10 cellular contexts compared by ENCODE assay signal in the genomic region with DNA sequence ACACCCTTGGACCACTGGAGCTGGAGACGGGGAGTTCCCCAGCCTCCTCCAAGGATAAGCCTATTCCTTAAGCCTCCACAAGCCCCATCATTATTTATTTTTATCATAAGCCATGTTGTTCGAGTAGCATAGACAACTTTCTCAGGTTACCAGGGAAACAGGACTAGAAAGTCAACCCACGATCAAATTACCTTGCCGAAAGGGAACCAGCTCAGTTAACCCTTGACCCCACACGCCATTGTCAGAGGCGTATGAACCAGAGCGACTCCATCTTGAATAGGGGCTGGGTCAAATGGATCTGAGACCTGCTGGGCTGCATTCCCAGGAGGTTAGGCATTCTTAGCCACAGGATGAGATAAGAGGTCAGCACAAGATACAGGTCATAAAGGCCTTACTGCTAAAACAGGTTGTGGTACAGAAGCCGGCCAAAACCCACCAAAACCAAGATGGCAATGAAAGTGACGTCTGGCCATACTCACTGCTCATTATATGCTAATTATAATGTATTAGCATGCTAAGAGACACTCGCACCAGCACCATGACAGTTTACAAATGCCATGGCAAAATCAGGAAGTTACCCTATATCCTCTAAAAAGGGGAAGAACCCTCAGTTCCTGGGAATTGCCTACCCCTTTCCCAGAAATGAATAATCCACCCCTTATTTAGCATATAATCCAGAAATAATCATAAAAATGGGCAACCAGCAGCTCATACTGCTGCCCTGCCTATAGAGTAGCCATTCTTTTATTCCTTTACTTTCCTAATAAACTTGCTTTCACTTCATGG. TPM values are rescaled to one million over a fixed set of nuclear protein-coding genes. Genes with fewer than 3 reads are reported as not detected.
A peak's percentile ranks its signal among the peaks of the same experiment; 100 is the strongest.
DNase-seq lines count a peak whose midpoint lies in the region; ATAC-seq and TF ChIP-seq lines count a peak whose summit lies in the region.
"Had no signal": no experiment of that assay in that cellular context is flagged by ENCODE, and none has a peak within 500 bp of the region (broad histone marks: within the 10 kb centered on the region; RNA-seq: fewer than 3 reads in every experiment).

No MANE protein-coding gene starts in this region.

- POLR2A ChIA-PET in HEK293T (lab: Yijun Ruan, JAX): no interaction called here

- no peak for TF ChIP-seq CTCF in left lung (IDR thresholded peaks at IDR 0.05)

- H3K27me3 ChIP-seq in HUES64 (ENCODE audit: insufficient read depth, low read length) (no peaks in the 10 kb centered on the region), left lung (no peaks in the 10 kb centered on the region)

- ATAC-seq in left lung: peak; percentile 26
- no peak for ATAC-seq in stimulated activated memory B cell treated with anti-CD40 and anti-IgM and Interleukin-4, amounts not matched to agents 10 μg/mL and 1 μg/mL and 100 μg/mL, for 72 hours

- H3K27ac Mint-ChIP-seq in stimulated activated memory B cell treated with anti-CD40 and anti-IgM and Interleukin-4, amounts not matched to agents 10 μg/mL and 1 μg/mL and 100 μg/mL, for 72 hours: peak overlapping the region; percentile 19
- H3K27ac Mint-ChIP-seq: activated naive CD4-positive, alpha-beta T cell treated with anti-CD3 and anti-CD28 coated beads, Interleukin-2, amount 50 U/mL, for 24 hours had no signal

- no peaks in the 10 kb centered on the region for H3K9me3 ChIP-seq in HUES64 (ENCODE audit: insufficient read depth, low read depth, low read length)
- H3K9me3 ChIP-seq in left lung: no peaks in the 10 kb centered on the region

- CTCF ChIA-PET in HEK293T (lab: Yijun Ruan, JAX): no interaction called here

- H3K4me3 ChIP-seq in HUES64 (ENCODE audit: low read length) (no peak overlapping the region), left lung (no peak overlapping the region)

- H3K9me3 Mint-ChIP-seq in stimulated activated memory B cell treated with anti-CD40 and anti-IgM and Interleukin-4, amounts not matched to agents 10 μg/mL and 1 μg/mL and 100 μg/mL, for 72 hours: peaks cover 5% of the 10 kb centered on the region
- H3K9me3 Mint-ChIP-seq: activated naive CD4-positive, alpha-beta T cell treated with anti-CD3 and anti-CD28 coated beads, Interleukin-2, amount 50 U/mL, for 24 hours had no signal

- no peaks in the 10 kb centered on the region for H3K36me3 ChIP-seq in HUES64 (ENCODE audit: insufficient read depth, low read length)
- no peaks in the 10 kb centered on the region for H3K36me3 ChIP-seq in left lung

- 77% methylated on average over 10 of the region's 10 CpGs for WGBS in HUES64

- peaks cover 61% of the 10 kb centered on the region for H3K4me1 Mint-ChIP-seq in stimulated activated memory B cell treated with anti-CD40 and anti-IgM and Interleukin-4, amounts not matched to agents 10 μg/mL and 1 μg/mL and 100 μg/mL, for 72 hours

- H3K4me1 ChIP-seq in HUES64 (ENCODE audit: insufficient read depth, low read length): peaks cover 15% of the 10 kb centered on the region; the same call in 1 of the 2 replicates
- H3K4me1 ChIP-seq in left lung: peaks cover 10 to 49% of the 10 kb centered on the region in 2 donors

- DNase-seq in left lung (no peak), HEK293T (ENCODE audit: extremely low spot score) (no peak), SIG-M5 (lab: John Stamatoyannopoulos, UW) (no peak)
- DNase-seq in activated CD4-positive, alpha-beta T cell treated with anti-CD3 and anti-CD28 coated beads, Interleukin-2, amount 50 U/mL, for 48 hours: no peak
- DNase-seq in effector CD4-positive, alpha-beta T cell: no peak
- DNase-seq: T1000 had no signal

- H3K27ac ChIP-seq in HUES64 (ENCODE audit: low read depth, low read length): peak overlapping the region; percentile 50; the same call in 1 of the 2 replicates
- H3K27ac ChIP-seq in angular gyrus (ENCODE audit: low read depth, low read length): peak overlapping the region; percentile 82
- peak overlapping the region; percentile 69 to 87 for H3K27ac ChIP-seq in left lung

- H3K9ac ChIP-seq in HUES64 (ENCODE audit: low read depth, low read length): no peak overlapping the region

- intact Hi-C loops in left lung (cut with DNase I): no loop called here

- H3K4me3 Mint-ChIP-seq in stimulated activated memory B cell treated with anti-CD40 and anti-IgM and Interleukin-4, amounts not matched to agents 10 μg/mL and 1 μg/mL and 100 μg/mL, for 72 hours: no peak overlapping the region
- H3K4me3 Mint-ChIP-seq: activated naive CD4-positive, alpha-beta T cell treated with anti-CD3 and anti-CD28 coated beads, Interleukin-2, amount 50 U/mL, for 24 hours had no signal

- peaks cover 31% of the 10 kb centered on the region for H3K36me3 Mint-ChIP-seq in stimulated activated memory B cell treated with anti-CD40 and anti-IgM and Interleukin-4, amounts not matched to agents 10 μg/mL and 1 μg/mL and 100 μg/mL, for 72 hours

- H3K27me3 Mint-ChIP-seq in stimulated activated memory B cell treated with anti-CD40 and anti-IgM and Interleukin-4, amounts not matched to agents 10 μg/mL and 1 μg/mL and 100 μg/mL, for 72 hours: no peaks in the 10 kb centered on the region
- H3K27me3 Mint-ChIP-seq: activated naive CD4-positive, alpha-beta T cell treated with anti-CD3 and anti-CD28 coated beads, Interleukin-2, amount 50 U/mL, for 24 hours had no signal

TF ChIP-seq in HEK293T, 16 proteins besides CTCF, POLR2A, EP300 and RAD21:
- TF ChIP-seq L3MBTL2 (conservative IDR thresholded peaks at IDR 0.05): no peak
- TF ChIP-seq SUZ12 (IDR thresholded peaks at IDR 0.05): no peak
- no peak for TF ChIP-seq ZNF384 (IDR thresholded peaks at IDR 0.05)
- no peak for TF ChIP-seq ELF4 (IDR thresholded peaks at IDR 0.05)
- TF ChIP-seq BHLHE40 (IDR thresholded peaks at IDR 0.05; ENCODE audit: borderline replicate concordance): no peak
- TF ChIP-seq FOXM1 (IDR thresholded peaks at IDR 0.05; ENCODE audit: borderline replicate concordance): no peak
- TF ChIP-seq LEF1 (IDR thresholded peaks at IDR 0.05; ENCODE audit: borderline replicate concordance): no peak
- no peak for TF ChIP-seq ARNT (IDR thresholded peaks at IDR 0.05)

RNA-seq across cellular contexts. Expression of a gene that starts 22.4 kb away (rescaled TPM):
- 8.6 TPM for polyA plus RNA-seq in HUES64 (2013, experiment 1 of 2)
- polyA plus RNA-seq in HUES64 (2013, experiment 2 of 2): 5.8 TPM
- total RNA-seq in left lung: 10 to 100 TPM in 1 of 2 donors, 1 to 10 TPM in 1; 8.7 to 12.2 TPM
